ENCODE assay signal across 6 cellular contexts in the genomic region with DNA sequence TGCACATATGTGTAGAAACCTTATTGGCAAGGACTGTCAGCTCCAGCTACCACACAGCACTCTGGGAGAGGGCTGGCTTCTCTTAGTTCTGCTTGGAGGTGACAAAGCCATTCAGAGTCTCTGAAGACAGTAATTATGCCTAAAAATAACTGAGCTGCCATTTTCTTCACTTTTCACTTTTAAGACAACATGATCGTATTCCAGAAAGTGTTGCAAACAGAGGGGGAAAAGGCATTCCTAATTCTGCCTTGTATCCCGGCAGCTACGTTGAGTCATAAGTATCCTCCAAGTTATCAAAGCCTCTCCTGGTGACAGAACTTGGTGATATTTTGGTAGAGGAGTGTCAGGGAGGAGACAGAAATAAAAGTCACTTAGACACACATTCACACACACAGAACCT.
"Had no signal": no experiment of that assay in that cellular context is flagged by ENCODE, and none has a peak within 500 bp of the region (broad histone marks: within the 10 kb centered on the region; RNA-seq: fewer than 3 reads in every experiment).

No MANE protein-coding gene starts in this region.

- H3K27ac ChIP-seq: HL-60 had no signal

- DNase-seq: IMR-90, KBM-7 had no signal

- ATAC-seq: HepG2, K562 had no signal

- H3K27me3 Mint-ChIP-seq: IgD-negative memory B cell had no signal

- H3K4me3 ChIP-seq: K562 had no signal

- H3K36me3 Mint-ChIP-seq: IgD-negative memory B cell had no signal

- H3K27ac Mint-ChIP-seq: IgD-negative memory B cell had no signal

- H3K4me1 Mint-ChIP-seq: IgD-negative memory B cell had no signal

- H3K4me3 Mint-ChIP-seq: IgD-negative memory B cell had no signal
